Comparison of ENCODE assay signal across 8 cellular contexts in the genomic region with DNA sequence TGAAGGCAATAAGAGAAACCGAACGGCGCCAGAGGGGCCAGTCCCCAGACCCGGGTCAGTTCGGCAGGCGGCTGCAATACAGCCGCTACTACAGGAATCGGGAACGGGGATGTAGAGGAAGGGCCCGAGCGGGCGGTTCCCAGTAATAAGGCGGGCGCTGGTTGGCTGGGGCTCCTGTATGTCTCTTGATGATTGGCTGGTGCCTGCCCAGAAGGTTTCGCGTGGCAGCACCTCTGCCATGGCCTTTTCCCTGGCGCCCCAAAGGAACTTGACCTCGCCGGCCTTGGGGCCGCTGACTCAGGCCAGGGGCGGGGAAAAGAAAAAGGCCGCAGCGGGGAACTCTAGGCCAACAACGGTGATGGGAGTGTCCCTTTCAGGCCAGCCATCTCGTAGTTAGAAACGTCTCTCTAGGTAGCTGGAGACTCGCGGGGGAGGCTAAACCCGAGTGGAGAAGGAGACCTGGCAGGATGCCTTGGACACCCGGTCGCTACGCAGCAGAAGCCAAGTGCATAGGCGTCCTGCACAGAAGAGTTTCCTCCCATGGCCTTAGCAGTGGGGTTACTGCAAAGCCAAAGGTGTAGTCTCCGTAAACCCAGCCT. TPM values are rescaled to one million over a fixed set of nuclear protein-coding genes. Genes with fewer than 3 reads are reported as not detected.
A peak's percentile ranks its signal among the peaks of the same experiment; 100 is the strongest.
DNase-seq lines count a peak whose midpoint lies in the region; ATAC-seq and TF ChIP-seq lines count a peak whose summit lies in the region.

A gene with protein sequence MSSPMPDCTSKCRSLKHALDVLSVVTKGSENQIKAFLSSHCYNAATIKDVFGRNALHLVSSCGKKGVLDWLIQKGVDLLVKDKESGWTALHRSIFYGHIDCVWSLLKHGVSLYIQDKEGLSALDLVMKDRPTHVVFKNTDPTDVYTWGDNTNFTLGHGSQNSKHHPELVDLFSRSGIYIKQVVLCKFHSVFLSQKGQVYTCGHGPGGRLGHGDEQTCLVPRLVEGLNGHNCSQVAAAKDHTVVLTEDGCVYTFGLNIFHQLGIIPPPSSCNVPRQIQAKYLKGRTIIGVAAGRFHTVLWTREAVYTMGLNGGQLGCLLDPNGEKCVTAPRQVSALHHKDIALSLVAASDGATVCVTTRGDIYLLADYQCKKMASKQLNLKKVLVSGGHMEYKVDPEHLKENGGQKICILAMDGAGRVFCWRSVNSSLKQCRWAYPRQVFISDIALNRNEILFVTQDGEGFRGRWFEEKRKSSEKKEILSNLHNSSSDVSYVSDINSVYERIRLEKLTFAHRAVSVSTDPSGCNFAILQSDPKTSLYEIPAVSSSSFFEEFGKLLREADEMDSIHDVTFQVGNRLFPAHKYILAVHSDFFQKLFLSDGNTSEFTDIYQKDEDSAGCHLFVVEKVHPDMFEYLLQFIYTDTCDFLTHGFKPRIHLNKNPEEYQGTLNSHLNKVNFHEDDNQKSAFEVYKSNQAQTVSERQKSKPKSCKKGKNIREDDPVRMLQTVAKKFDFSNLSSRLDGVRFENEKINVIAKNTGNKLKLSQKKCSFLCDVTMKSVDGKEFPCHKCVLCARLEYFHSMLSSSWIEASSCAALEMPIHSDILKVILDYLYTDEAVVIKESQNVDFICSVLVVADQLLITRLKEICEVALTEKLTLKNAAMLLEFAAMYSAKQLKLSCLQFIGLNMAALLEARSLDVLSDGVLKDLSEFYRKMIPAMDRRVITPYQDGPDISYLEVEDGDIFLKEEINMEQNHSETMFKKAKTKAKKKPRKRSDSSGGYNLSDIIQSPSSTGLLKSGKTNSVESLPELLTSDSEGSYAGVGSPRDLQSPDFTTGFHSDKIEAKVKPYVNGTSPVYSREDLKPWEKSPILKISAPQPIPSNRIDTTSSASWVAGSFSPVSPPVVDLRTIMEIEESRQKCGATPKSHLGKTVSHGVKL (N-terminal part only) (minus strand): TSS at position 111 of the 599 bp plus-strand sequence. CDS start 7,258 bp downstream, outside the sequence.

- CTCF ChIA-PET in activated CD4-positive, alpha-beta T cell treated with anti-CD3 and anti-CD28 coated beads for 36 hours (lab: Charles Lee): interaction anchor here (0.7 to 1.5 kb wide), 4 partner anchors 9 to 822 kb away, joined by 3 to 6 read pairs (median 4); a partner anchor contains a TSS

- H3K4me1 Mint-ChIP-seq in activated CD4-positive, alpha-beta T cell treated with anti-CD3 and anti-CD28 coated beads for 36 hours: peaks cover 34% of the 10 kb centered on the region

- H3K9me3 Mint-ChIP-seq in activated CD4-positive, alpha-beta T cell treated with anti-CD3 and anti-CD28 coated beads for 36 hours (ENCODE audit: low read depth): no peaks in the 10 kb centered on the region

- intact Hi-C loops in activated CD4-positive, alpha-beta T cell treated with anti-CD3 and anti-CD28 coated beads for 36 hours (cut with DNase I, micrococcal nuclease): loop anchor here (1.0 to 10.0 kb wide), 6 partner anchors 495 to 1980 kb away; a partner anchor contains a TSS

- peak within 1 kb of the TSS; percentile 97 for H3K4me3 Mint-ChIP-seq in activated CD4-positive, alpha-beta T cell treated with anti-CD3 and anti-CD28 coated beads for 36 hours

- TF ChIP-seq CTCF in choroid plexus epithelial cell (conservative IDR thresholded peaks at IDR 0.05; ENCODE audit: low read depth, low read length): no peak

- DNase-seq in Ammon's horn (ENCODE audit: low spot score) (peak; percentile 95), GM19238 (ENCODE audit: insufficient read length, low spot score) (peak; percentile 79), NCI-H524 (lab: John Stamatoyannopoulos, UW) (peak; percentile 76 to 90), choroid plexus epithelial cell (ENCODE audit: low read depth) (peak; percentile 93)
- DNase-seq in activated CD4-positive, alpha-beta T cell treated with anti-CD3 and anti-CD28 coated beads for 36 hours: peak; percentile 92
- DNase-seq in stimulated activated CD4-positive, alpha-beta T cell treated with anti-CD3 and anti-CD28 coated beads, Interleukin-1b, Interleukin-23, amount 100 ng/mL, for 48 hours: peak; percentile 88

- peak within 1 kb of the TSS; percentile 93 for H3K27ac Mint-ChIP-seq in activated CD4-positive, alpha-beta T cell treated with anti-CD3 and anti-CD28 coated beads for 36 hours

- ATAC-seq in HG03442 (IDR thresholded peaks at IDR 0.05; ENCODE audit: unreplicated experiment): peak; percentile 89
- ATAC-seq in activated CD4-positive, alpha-beta T cell treated with anti-CD3 and anti-CD28 coated beads for 36 hours: peak; percentile 87

- peak within 1 kb of the TSS; percentile 87 for H3K4me3 ChIP-seq in choroid plexus epithelial cell (ENCODE audit: low read depth, low read length)

- peak within 1 kb of the TSS; percentile 96 for H3K27ac ChIP-seq in layer of hippocampus (ENCODE audit: low read depth, low read length)

- no peaks in the 10 kb centered on the region for H3K27me3 Mint-ChIP-seq in activated CD4-positive, alpha-beta T cell treated with anti-CD3 and anti-CD28 coated beads for 36 hours

- H3K27me3 ChIP-seq in layer of hippocampus (ENCODE audit: control insufficient read depth, insufficient read depth, low read length): no peaks in the 10 kb centered on the region

- peaks cover 21% of the 10 kb centered on the region for H3K36me3 Mint-ChIP-seq in activated CD4-positive, alpha-beta T cell treated with anti-CD3 and anti-CD28 coated beads for 36 hours (ENCODE audit: low read depth)

- POLR2A ChIA-PET in activated CD4-positive, alpha-beta T cell treated with anti-CD3 and anti-CD28 coated beads for 36 hours (lab: Charles Lee): no interaction called here

RNA-seq across cellular contexts. Expression of the gene that starts here (rescaled TPM):
- total RNA-seq in activated CD4-positive, alpha-beta T cell treated with anti-CD3 and anti-CD28 coated beads for 36 hours: 10 to 100 TPM; 28.6 to 29.5 TPM

Comparison
In these comparisons a context has a peak if more than half of its experiments do, and no peak if none do; other contexts are left out.
1. Peak in every context shown above with its lines: DNase-seq, ATAC-seq, H3K4me3 ChIP-seq and H3K27ac ChIP-seq.